Comparison of ENCODE assay signal across 8 cellular contexts in the genomic region with DNA sequence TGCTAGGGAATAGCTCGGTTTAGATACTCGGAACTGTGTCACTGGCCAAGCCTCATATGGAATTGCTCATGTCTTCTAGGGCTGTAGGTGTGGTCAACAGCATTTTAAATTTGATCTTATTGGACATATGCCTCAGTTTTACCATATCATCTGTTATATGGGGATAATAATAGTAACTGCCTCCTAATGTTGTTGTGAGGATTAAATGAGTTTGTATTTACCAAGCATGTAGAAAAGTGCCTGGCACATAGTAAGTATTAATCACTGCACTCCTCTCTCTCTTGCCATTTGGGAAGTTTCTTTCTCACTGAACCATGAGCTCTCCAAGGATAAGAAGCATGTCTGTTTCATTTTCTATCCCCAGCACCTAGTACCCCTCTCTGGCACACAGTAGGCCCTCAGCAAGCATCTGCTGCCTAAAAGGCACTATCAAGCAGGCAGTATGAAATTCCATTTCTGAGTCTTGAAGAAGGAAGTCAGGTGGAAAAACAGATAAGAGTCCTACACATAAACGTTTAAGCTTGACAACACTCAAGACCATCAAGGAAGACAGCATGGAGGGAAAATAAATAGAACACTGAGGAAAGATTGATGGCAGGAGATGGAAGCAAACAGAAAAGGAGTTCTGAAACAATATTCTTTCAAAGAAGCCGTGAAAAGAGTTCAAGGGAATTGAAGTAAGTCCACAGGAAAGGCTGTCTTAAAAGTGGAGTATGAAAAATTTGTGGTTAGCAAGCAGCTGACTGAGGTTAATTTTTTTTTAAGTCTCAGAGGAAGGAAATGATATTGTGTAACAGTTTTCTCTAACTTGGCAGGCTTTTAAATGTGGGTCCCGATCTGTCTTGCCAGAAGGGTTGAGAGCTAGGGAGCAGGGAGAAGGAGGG. TPM values are rescaled to one million over a fixed set of nuclear protein-coding genes. Genes with fewer than 3 reads are reported as not detected.
DNase-seq lines count a peak whose midpoint lies in the region; ATAC-seq and TF ChIP-seq lines count a peak whose summit lies in the region.

No MANE protein-coding gene starts in this region.

- H3K9me3 ChIP-seq in duodenal mucosa (ENCODE audit: control insufficient read depth in 1 of 2, low read length in 2 of 2) (no peaks in the 10 kb centered on the region), aorta (ENCODE audit: control insufficient read depth, low read length) (no peaks in the 10 kb centered on the region)

- DNase-seq in ACHN (peak; percentile 77), RPMI8226 (peak; percentile 71), neural crest cell (ENCODE audit: low read depth, low spot score) (no peak), aorta (no peak), retina (no peak)

- no peaks in the 10 kb centered on the region for H3K27me3 ChIP-seq in duodenal mucosa (ENCODE audit: control insufficient read depth in 1 of 2, insufficient read depth in 2 of 2, low read length in 2 of 2)
- H3K27me3 ChIP-seq in aorta (ENCODE audit: control insufficient read depth in 1 of 2, insufficient read depth in 2 of 2, low read length in 1 of 2) = no peaks in the 10 kb centered on the region

- H3K36me3 ChIP-seq in duodenal mucosa (ENCODE audit: control insufficient read depth in 1 of 2, insufficient read depth in 2 of 2, low read length in 2 of 2) = peaks cover 0 to under 1% of the 10 kb centered on the region in 2 donors
- H3K36me3 ChIP-seq in aorta (ENCODE audit: control insufficient read depth in 1 of 2, insufficient read depth in 2 of 2, low read length in 1 of 2) = no peaks in the 10 kb centered on the region

- 40 to 43% methylated on average over 5 of the region's 5 CpGs for WGBS in aorta, 2 donors

- H3K27ac ChIP-seq in duodenal mucosa (ENCODE audit: low read depth, low read length) = peak overlapping the region; percentile 54
- H3K27ac ChIP-seq in aorta (ENCODE audit: low read depth in 1 of 2, low read length in 2 of 2) = no peak overlapping the region

- H3K9ac ChIP-seq in duodenal mucosa (ENCODE audit: low read depth in 1 of 2, low read length in 2 of 2) = peak overlapping the region in 1 of 2 donors; percentile 39

- H3K27me3 Mint-ChIP-seq in neural crest cell (ENCODE audit: low read depth) = no peaks in the 10 kb centered on the region

- peak overlapping the region in 1 of 2 donors; percentile 5 for H3K4me3 ChIP-seq in duodenal mucosa (ENCODE audit: low read depth in 1 of 2, low read length in 2 of 2)
- H3K4me3 ChIP-seq in aorta (ENCODE audit: low read length in 2 of 2) = no peak overlapping the region

- H3K4me1 ChIP-seq in duodenal mucosa (ENCODE audit: control insufficient read depth in 1 of 2, insufficient read depth in 2 of 2, low read length in 2 of 2) (peaks cover 26 to 34% of the 10 kb centered on the region in 2 donors), aorta (ENCODE audit: control insufficient read depth in 1 of 2, insufficient read depth in 2 of 2, low read length in 2 of 2) (peaks cover 0 to 7% of the 10 kb centered on the region in 2 donors)

- no peaks in the 10 kb centered on the region for H3K9me3 Mint-ChIP-seq in neural crest cell

- intact Hi-C loops in aorta (cut with DNase I) = loop anchor here in 1 of 2 donors (5.0 kb wide), 1 partner anchor 34 kb away; a partner anchor contains a TSS

- no peak overlapping the region for H3K27ac Mint-ChIP-seq in neural crest cell (ENCODE audit: unreplicated experiment)

- peak; percentile 29 for ATAC-seq in GM18907 (IDR thresholded peaks at IDR 0.05; ENCODE audit: unreplicated experiment)
- no peak for ATAC-seq in HG02970 (IDR thresholded peaks at IDR 0.05; ENCODE audit: low FRiP score, unreplicated experiment)
- no peak for ATAC-seq in aorta (ENCODE audit: low FRiP score)

- no peak for TF ChIP-seq CTCF in neural crest cell (conservative IDR thresholded peaks at IDR 0.05)

- peaks cover 29% of the 10 kb centered on the region for H3K4me1 Mint-ChIP-seq in neural crest cell

- H3K36me3 Mint-ChIP-seq in neural crest cell (ENCODE audit: low read depth) = no peaks in the 10 kb centered on the region

- in situ Hi-C loops in ACHN (cut with HindIII; ENCODE audit: low pct_ligation_motif_present, low pct_unique_long_range_greater_than_20kb, low sequenced_read_pairs) = no loop called here

- H3K4me3 Mint-ChIP-seq in neural crest cell = peak overlapping the region; percentile 11

RNA-seq across cellular contexts. Expression of a gene that starts 2.2 kb away (rescaled TPM):
- total RNA-seq in neural crest cell (59.4 and 64.7 TPM in 2 replicates), aorta (100 to 1,000 TPM in 1 of 2 donors, 10 to 100 TPM in 1; 96.2 to 111 TPM)
- polyA plus RNA-seq in aorta = 10 to 100 TPM; 13.4 to 47.5 TPM

RNA-seq across cellular contexts. Expression of a gene that starts 33.4 kb away (rescaled TPM):
- total RNA-seq in neural crest cell (0.09 and 0.14 TPM in 2 replicates), aorta (100 to 1,000 TPM; 569 to 643 TPM)
- 100 to 1,000 TPM; 350 to 422 TPM for polyA plus RNA-seq in aorta

Comparison
In these comparisons a context has a peak if more than half of its experiments do, and no peak if none do; other contexts are left out.
1. DNase-seq: peak in ACHN (single experiment) and RPMI8226 (single experiment); none in neural crest cell (single experiment), aorta (0 of 2) and retina (single experiment).
2. RNA of a gene that starts 33.4 kb away (total RNA-seq): 569 to 643 TPM in aorta; 0.09 to 0.14 TPM in neural crest cell; every median in the first group is over 100 times any median in the second.